ENCODE assay signal across 8 cellular contexts in the genomic region with DNA sequence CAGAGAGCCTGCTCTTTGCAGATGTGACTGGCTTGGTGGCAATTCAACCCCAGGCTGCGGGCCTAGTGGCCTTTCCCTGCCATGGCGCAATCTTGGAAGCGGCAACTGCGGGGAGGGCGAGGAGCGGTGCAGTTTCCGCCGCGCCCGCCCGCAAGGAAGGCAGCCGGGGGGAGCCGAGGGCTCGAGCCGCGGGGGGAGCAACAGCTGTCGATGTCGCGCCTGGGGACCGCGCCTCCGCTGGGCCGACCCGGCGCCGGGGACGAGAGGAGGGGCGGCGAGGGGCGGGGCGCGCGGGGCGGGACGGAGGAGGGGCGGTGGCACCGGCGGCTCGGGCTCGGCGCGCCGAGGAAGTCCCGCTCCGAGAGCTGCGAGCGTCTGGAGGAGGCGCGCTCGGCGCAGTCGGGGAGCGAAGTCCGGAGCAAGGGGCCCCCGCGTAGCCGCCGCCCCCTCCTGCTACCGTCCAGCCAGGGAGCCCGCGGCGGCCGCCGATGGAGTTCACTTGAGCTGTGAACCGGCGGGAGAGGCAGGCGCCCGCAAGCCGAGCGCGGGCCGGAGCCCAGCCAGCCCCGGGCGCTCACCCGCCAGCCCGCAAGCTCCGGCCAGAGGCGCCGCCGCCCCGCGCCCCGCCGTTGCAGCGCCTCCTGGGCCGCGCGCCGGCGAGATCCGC.
DNase-seq lines count a peak whose midpoint lies in the region; ATAC-seq and TF ChIP-seq lines count a peak whose summit lies in the region.

No MANE protein-coding gene starts in this region.

- H3K9me3 Mint-ChIP-seq in GM23338: peaks cover 3% of the 10 kb centered on the region; the same call in 1 of the 3 replicates

- DNase-seq in ELR (ENCODE audit: low read depth): peak; percentile 69
- DNase-seq in GM23338 (ENCODE audit: low spot score): peak; percentile 80
- DNase-seq in NCI-H1105 (lab: John Stamatoyannopoulos, UW): peak; percentile 82
- DNase-seq in WERI-Rb-1: peak; percentile 81
- peak; percentile 31 for DNase-seq in cerebellum (ENCODE audit: low spot score)
- peak; percentile 93 for DNase-seq in left kidney (ENCODE audit: low read depth, low spot score)
- DNase-seq in stimulated activated CD4-positive, alpha-beta T cell treated with anti-CD3 and anti-CD28 coated beads, TNF-alpha, amount 100 ng/mL, for 4 hours (ENCODE audit: low read depth in 3 of 3): peak in 2 of 3 experiments; percentile 21 to 34
- DNase-seq in SKM-1 (lab: John Stamatoyannopoulos, UW; ENCODE audit: unreplicated experiment): no peak

- H3K79me2 ChIP-seq in GM23338 (replicated peaks; ENCODE audit: insufficient read depth): peaks cover 40% of the 10 kb centered on the region

- H3K9me2 ChIP-seq in GM23338 (ENCODE audit: insufficient read depth): no peaks in the 10 kb centered on the region

- peaks cover 10% of the 10 kb centered on the region for H3K4me1 Mint-ChIP-seq in GM23338

- H3K27ac ChIP-seq in GM23338 (ENCODE audit: low read depth) (no peak overlapping the region), WERI-Rb-1 (peak overlapping the region; percentile 84)

- H3K27me3 ChIP-seq in GM23338 (ENCODE audit: insufficient read depth) (peaks cover 46% of the 10 kb centered on the region), WERI-Rb-1 (ENCODE audit: insufficient read depth, low read depth, severe bottlenecking) (no peaks in the 10 kb centered on the region)

- H4K20me1 ChIP-seq in GM23338 (replicated peaks; ENCODE audit: insufficient read depth): peaks cover 12% of the 10 kb centered on the region; the same call in 1 of the 2 replicates

- peak overlapping the region; percentile 80 for H3K4me2 ChIP-seq in GM23338

- H3K36me3 ChIP-seq in GM23338 (ENCODE audit: insufficient read depth) (no peaks in the 10 kb centered on the region), WERI-Rb-1 (peaks cover 5% of the 10 kb centered on the region)

- H3K27ac Mint-ChIP-seq in GM23338: no peak overlapping the region

- peaks cover 29% of the 10 kb centered on the region for H3K27me3 Mint-ChIP-seq in GM23338 (ENCODE audit: insufficient read depth, low read depth, poor library complexity)

- 0 out of 2 replicates have a peak, but pooled peaks cover 3% of the 10 kb centered on the region for H3F3A ChIP-seq in GM23338 (replicated peaks; ENCODE audit: low read depth)

- H3K4me1 ChIP-seq in GM23338 (ENCODE audit: insufficient read depth): peaks cover 29% of the 10 kb centered on the region

- TF ChIP-seq CTCF in GM23338 (conservative IDR thresholded peaks at IDR 0.05; ENCODE audit: low read depth in 2 of 2): 0 out of 4 replicates have a peak, but pooled peaks of 1 of the 2 experiments have one; percentile 8
- TF ChIP-seq CTCF in WERI-Rb-1 (IDR thresholded peaks at IDR 0.05; ENCODE audit: low read depth, low read length): peak; percentile 23; the same call in 1 of the 2 replicates

- ATAC-seq in GM23338: peak; percentile 82

- peaks cover 14% of the 10 kb centered on the region for H3K36me3 Mint-ChIP-seq in GM23338 (ENCODE audit: low read depth)

- peak overlapping the region; percentile 78 for H3K4me3 ChIP-seq in GM23338
- H3K4me3 ChIP-seq in WERI-Rb-1 (ENCODE audit: low read depth, low read length): peak overlapping the region; percentile 61

- H3K9me3 ChIP-seq in WERI-Rb-1 (ENCODE audit: severe bottlenecking): no peaks in the 10 kb centered on the region

- peak overlapping the region; percentile 76 for H3K4me3 Mint-ChIP-seq in GM23338

- peak overlapping the region; percentile 67; the same call in 1 of the 2 replicates for H2AFZ ChIP-seq in GM23338

TF ChIP-seq in GM23338, 12 proteins besides CTCF, POLR2A, EP300 and RAD21 (continues in another document):
- TF ChIP-seq, protein P1, sequence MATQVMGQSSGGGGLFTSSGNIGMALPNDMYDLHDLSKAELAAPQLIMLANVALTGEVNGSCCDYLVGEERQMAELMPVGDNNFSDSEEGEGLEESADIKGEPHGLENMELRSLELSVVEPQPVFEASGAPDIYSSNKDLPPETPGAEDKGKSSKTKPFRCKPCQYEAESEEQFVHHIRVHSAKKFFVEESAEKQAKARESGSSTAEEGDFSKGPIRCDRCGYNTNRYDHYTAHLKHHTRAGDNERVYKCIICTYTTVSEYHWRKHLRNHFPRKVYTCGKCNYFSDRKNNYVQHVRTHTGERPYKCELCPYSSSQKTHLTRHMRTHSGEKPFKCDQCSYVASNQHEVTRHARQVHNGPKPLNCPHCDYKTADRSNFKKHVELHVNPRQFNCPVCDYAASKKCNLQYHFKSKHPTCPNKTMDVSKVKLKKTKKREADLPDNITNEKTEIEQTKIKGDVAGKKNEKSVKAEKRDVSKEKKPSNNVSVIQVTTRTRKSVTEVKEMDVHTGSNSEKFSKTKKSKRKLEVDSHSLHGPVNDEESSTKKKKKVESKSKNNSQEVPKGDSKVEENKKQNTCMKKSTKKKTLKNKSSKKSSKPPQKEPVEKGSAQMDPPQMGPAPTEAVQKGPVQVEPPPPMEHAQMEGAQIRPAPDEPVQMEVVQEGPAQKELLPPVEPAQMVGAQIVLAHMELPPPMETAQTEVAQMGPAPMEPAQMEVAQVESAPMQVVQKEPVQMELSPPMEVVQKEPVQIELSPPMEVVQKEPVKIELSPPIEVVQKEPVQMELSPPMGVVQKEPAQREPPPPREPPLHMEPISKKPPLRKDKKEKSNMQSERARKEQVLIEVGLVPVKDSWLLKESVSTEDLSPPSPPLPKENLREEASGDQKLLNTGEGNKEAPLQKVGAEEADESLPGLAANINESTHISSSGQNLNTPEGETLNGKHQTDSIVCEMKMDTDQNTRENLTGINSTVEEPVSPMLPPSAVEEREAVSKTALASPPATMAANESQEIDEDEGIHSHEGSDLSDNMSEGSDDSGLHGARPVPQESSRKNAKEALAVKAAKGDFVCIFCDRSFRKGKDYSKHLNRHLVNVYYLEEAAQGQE (IDR thresholded peaks at IDR 0.05; ENCODE audit: unreplicated experiment): no peak
- TF ChIP-seq, protein P2, sequence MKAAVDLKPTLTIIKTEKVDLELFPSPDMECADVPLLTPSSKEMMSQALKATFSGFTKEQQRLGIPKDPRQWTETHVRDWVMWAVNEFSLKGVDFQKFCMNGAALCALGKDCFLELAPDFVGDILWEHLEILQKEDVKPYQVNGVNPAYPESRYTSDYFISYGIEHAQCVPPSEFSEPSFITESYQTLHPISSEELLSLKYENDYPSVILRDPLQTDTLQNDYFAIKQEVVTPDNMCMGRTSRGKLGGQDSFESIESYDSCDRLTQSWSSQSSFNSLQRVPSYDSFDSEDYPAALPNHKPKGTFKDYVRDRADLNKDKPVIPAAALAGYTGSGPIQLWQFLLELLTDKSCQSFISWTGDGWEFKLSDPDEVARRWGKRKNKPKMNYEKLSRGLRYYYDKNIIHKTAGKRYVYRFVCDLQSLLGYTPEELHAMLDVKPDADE (IDR thresholded peaks at IDR 0.05): no peak
- TF ChIP-seq CREB1 (CRISPR knock-in tag; IDR thresholded peaks at IDR 0.05; ENCODE audit: low read depth): no peak
- no peak for TF ChIP-seq STAT1 (IDR thresholded peaks at IDR 0.05; ENCODE audit: unreplicated experiment)
- no peak for TF ChIP-seq EZH2phosphoT487 (IDR thresholded peaks at IDR 0.05; ENCODE audit: unreplicated experiment)
- TF ChIP-seq NANOG (IDR thresholded peaks at IDR 0.05; ENCODE audit: borderline replicate concordance): no peak
- no peak for TF ChIP-seq ZNF331 (CRISPR knock-in tag; IDR thresholded peaks at IDR 0.05; ENCODE audit: low read depth)
- no peak for TF ChIP-seq ZNF114 (CRISPR knock-in tag; IDR thresholded peaks at IDR 0.05)
- peak; percentile 35 for TF ChIP-seq EZH2 (IDR thresholded peaks at IDR 0.05; ENCODE audit: low read depth, unreplicated experiment)
- TF ChIP-seq JUNB (IDR thresholded peaks at IDR 0.05; ENCODE audit: unreplicated experiment): no peak
